ENCODE assay signal across 19 cellular contexts in the genomic region with DNA sequence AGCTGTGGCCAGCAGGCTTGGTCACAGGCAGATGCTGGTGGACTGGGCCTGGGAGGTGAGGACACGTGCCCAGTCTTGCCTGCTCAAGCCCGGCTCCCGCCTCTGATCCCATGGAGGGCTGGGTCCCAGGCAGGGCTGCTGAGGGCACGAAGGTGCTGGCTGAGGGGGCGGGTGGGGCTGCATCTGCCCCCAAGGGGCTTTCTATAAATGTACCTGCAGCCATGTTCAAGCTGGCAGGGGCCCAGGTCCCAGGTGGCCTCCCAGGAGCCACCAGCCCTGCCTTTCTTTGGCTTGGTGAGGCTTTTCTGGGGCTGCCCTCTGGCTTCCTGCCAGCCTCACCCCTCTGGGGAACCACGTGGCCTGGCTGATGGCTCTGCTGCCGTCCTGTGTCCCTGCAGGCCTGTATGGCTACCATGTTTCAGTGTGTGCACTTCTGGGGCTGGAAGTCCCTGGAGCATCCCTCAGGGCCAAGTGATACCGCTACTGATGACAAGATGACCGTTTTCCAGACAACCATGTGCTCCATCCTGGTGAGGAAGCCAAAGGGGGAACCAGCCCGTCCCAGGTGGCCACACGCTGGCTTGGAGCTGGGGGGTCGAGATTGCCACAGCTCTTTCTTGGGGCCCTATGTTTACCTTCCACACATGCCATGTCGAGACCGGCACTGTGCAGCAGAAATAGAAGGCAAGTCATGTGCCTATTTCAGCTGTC. TPM values are rescaled to one million over a fixed set of nuclear protein-coding genes. Genes with fewer than 3 reads are reported as not detected.
DNase-seq lines count a peak whose midpoint lies in the region; ATAC-seq and TF ChIP-seq lines count a peak whose summit lies in the region.
"Had no signal": no experiment of that assay in that cellular context is flagged by ENCODE, and none has a peak within 500 bp of the region (broad histone marks: within the 10 kb centered on the region; RNA-seq: fewer than 3 reads in every experiment).

No MANE protein-coding gene starts in this region.

- H3K4me1 ChIP-seq in foreskin keratinocyte (no peaks in the 10 kb centered on the region), aorta (ENCODE audit: control insufficient read depth in 1 of 2, insufficient read depth in 2 of 2, low read length in 2 of 2) (no peaks in the 10 kb centered on the region)
- H3K4me1 ChIP-seq in effector memory CD4-positive, alpha-beta T cell (ENCODE audit: control insufficient read depth, insufficient read depth, low read length, poor library complexity, severe bottlenecking), result no peaks in the 10 kb centered on the region
- H3K4me1 ChIP-seq: left ventricle myocardium inferior had no signal

- ATAC-seq in left cardiac atrium (no peak), left ventricle myocardium superior (no peak), foreskin keratinocyte (peak; percentile 19), aorta (ENCODE audit: low FRiP score) (no peak)
- ATAC-seq: activated naive CD8-positive, alpha-beta T cell treated with anti-CD3 and anti-CD28 coated beads, Interleukin-2, amount 50 U/mL, for 24 hours; naive thymus-derived CD4-positive, alpha-beta T cell had no signal

- H3K27me3 ChIP-seq in foreskin keratinocyte (peaks cover 3% of the 10 kb centered on the region), aorta (ENCODE audit: control insufficient read depth in 1 of 2, insufficient read depth in 2 of 2, low read length in 1 of 2) (no peaks in the 10 kb centered on the region)
- no peaks in the 10 kb centered on the region for H3K27me3 ChIP-seq in effector memory CD4-positive, alpha-beta T cell (replicated peaks; ENCODE audit: control insufficient read depth, insufficient read depth, low read length, poor library complexity, severe bottlenecking)

- peak; percentile 12 for DNase-seq in left cardiac atrium
- no peak for DNase-seq in left ventricle myocardium superior
- peak; percentile 43 for DNase-seq in NCI-H69 (lab: John Stamatoyannopoulos, UW)
- no peak for DNase-seq in foreskin keratinocyte
- peak; percentile 42 to 53 for DNase-seq in aorta
- no peak for DNase-seq in effector memory CD4-positive, alpha-beta T cell
- no peak for DNase-seq in stimulated activated CD4-positive, alpha-beta T cell treated with anti-CD3 and anti-CD28 coated beads, Interleukin-1b, Interleukin-23, amount 100 ng/mL, for 48 hours
- no peak for DNase-seq in T1000 (lab: John Stamatoyannopoulos, UW)
- DNase-seq: activated naive CD8-positive, alpha-beta T cell treated with anti-CD3 and anti-CD28 coated beads, Interleukin-2, amount 50 U/mL, for 24 hours; caudate nucleus; left ventricle myocardium inferior; naive thymus-derived CD4-positive, alpha-beta T cell; NCI-H187; NCI-H82; stimulated activated CD4-positive, alpha-beta T cell treated with anti-CD3 and anti-CD28 coated beads, Interleukin-12 subunit alpha, Interleukin-12 subunit beta, amount 100 ng/mL, for 4 hours; T-helper 1 cell had no signal

- no peak overlapping the region for H3K27ac ChIP-seq in foreskin keratinocyte
- no peak overlapping the region for H3K27ac ChIP-seq in aorta (ENCODE audit: low read depth in 1 of 2, low read length in 2 of 2)
- H3K27ac ChIP-seq in effector memory CD4-positive, alpha-beta T cell (ENCODE audit: insufficient read depth, low read length, poor library complexity, severe bottlenecking), result no peak overlapping the region
- H3K27ac ChIP-seq: left ventricle myocardium inferior had no signal

- H3K4me3 ChIP-seq in aorta (ENCODE audit: low read length in 2 of 2), result no peak overlapping the region
- no peak overlapping the region for H3K4me3 ChIP-seq in effector memory CD4-positive, alpha-beta T cell (ENCODE audit: insufficient read depth, low read depth, low read length, poor library complexity, severe bottlenecking)
- H3K4me3 ChIP-seq: left ventricle myocardium inferior had no signal

- intact Hi-C loops in left cardiac atrium (cut with DNase I) (no loop called here), left ventricle myocardium superior (cut with micrococcal nuclease) (no loop called here), aorta (cut with DNase I) (no loop called here)

- no peaks in the 10 kb centered on the region for H3K9me3 ChIP-seq in aorta (ENCODE audit: control insufficient read depth, low read length)
- no peaks in the 10 kb centered on the region for H3K9me3 ChIP-seq in effector memory CD4-positive, alpha-beta T cell (ENCODE audit: control insufficient read depth, low read length)

- no peaks in the 10 kb centered on the region for H3K36me3 ChIP-seq in aorta (ENCODE audit: control insufficient read depth in 1 of 2, insufficient read depth in 2 of 2, low read length in 1 of 2)
- no peaks in the 10 kb centered on the region for H3K36me3 ChIP-seq in effector memory CD4-positive, alpha-beta T cell (ENCODE audit: control insufficient read depth, insufficient read depth, low read length)
- H3K36me3 ChIP-seq: left ventricle myocardium inferior had no signal

- WGBS in aorta, 2 donors, result 73 to 80% methylated on average over 14 of the region's 14 CpGs

- TF ChIP-seq CTCF in foreskin keratinocyte (conservative IDR thresholded peaks at IDR 0.05), result no peak

RNA-seq across cellular contexts. Expression of a gene that starts 23.2 kb away (rescaled TPM):
- total RNA-seq in left cardiac atrium (1 to 10 TPM in 1 of 2 donors, not detected in 1; 1.1 TPM), left ventricle myocardium superior (0.52 TPM), foreskin keratinocyte (40.1 and 45.8 TPM in 2 replicates), aorta (1 to 10 TPM; 1.1 TPM)
- polyA plus RNA-seq in foreskin keratinocyte (22.2 and 27.5 TPM in 2 replicates), aorta (not detected)

RNA-seq across cellular contexts. Expression of a gene that starts 53.0 kb away (rescaled TPM):
- total RNA-seq in left cardiac atrium, result not detected
- not detected for total RNA-seq in left ventricle myocardium superior
- 0.11 and 0.31 TPM in 2 replicates for total RNA-seq in foreskin keratinocyte
- 0.11 and 0.49 TPM in 2 replicates for polyA plus RNA-seq in foreskin keratinocyte
- not detected for total RNA-seq in aorta
- not detected for polyA plus RNA-seq in aorta
- total RNA-seq: left ventricle myocardium inferior; LHCN-M2; naive thymus-derived CD4-positive, alpha-beta T cell; subcutaneous adipose tissue had no signal
- polyA plus RNA-seq: BJ; naive thymus-derived CD4-positive, alpha-beta T cell had no signal

Comparison
In these comparisons a context has a peak if more than half of its experiments do, and no peak if none do; other contexts are left out.
1. DNase-seq: peak in left cardiac atrium (single experiment), NCI-H69 (single experiment) and aorta (2 of 2); none in left ventricle myocardium superior (single experiment), foreskin keratinocyte (0 of 2), effector memory CD4-positive, alpha-beta T cell (0 of 3), stimulated activated CD4-positive, alpha-beta T cell treated with anti-CD3 and anti-CD28 coated beads, Interleukin-1b, Interleukin-23, amount 100 ng/mL, for 48 hours (single experiment) and T1000 (single experiment).
2. RNA of a gene that starts 23.2 kb away (total RNA-seq): 40.1 to 45.8 TPM in foreskin keratinocyte; 1.1 TPM in aorta, 1.1 TPM in left cardiac atrium and 0.52 TPM in left ventricle myocardium superior (single experiment); every median in the first group is over 10 times any median in the second.